27 cellular contexts compared by ENCODE assay signal in the genomic region with DNA sequence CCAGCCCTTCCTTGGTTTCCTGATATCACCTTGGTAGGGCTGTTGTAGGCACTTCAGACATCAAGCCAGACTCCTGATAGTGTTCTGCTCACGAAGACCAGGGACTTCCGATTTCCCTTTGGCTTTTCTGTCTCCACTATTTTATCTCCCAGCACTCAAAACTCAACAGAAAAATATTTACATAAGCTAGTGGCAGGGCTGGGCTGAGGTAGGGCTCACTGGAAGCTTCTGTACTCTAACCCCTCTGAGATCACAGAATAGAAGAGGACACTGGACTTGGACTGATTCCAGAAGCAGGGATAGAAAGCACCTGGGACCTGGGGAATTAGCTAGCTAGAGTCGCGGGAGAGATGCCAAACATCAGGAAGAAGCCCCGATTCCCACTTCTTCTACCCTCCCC.
"Had no signal": no experiment of that assay in that cellular context is flagged by ENCODE, and none has a peak within 500 bp of the region (broad histone marks: within the 10 kb centered on the region; RNA-seq: fewer than 3 reads in every experiment).

No MANE protein-coding gene starts in this region.

- DNase-seq: activated B cell treated with CpG ODN at 0.5 μM for 24 hours; activated CD4-positive, alpha-beta memory T cell treated with anti-CD3 and anti-CD28 coated beads for 36 hours; activated CD4-positive, alpha-beta T cell treated with anti-CD3 and anti-CD28 coated beads for 1 hour; activated CD4-positive, alpha-beta T cell treated with anti-CD3 and anti-CD28 coated beads, Interleukin-2, amount 10 ng/mL, durations not matched to agents 7 days and 5 days; activated CD8-positive, alpha-beta memory T cell treated with anti-CD3 and anti-CD28 coated beads for 24 hours; activated gamma-delta T cell; activated naive CD4-positive, alpha-beta T cell treated with anti-CD3 and anti-CD28 coated beads for 36 hours; activated T-cell treated with anti-CD3 and anti-CD28 coated beads for 4 hours; activated T-cell treated with anti-CD3 and anti-CD28 coated beads, Interleukin-2, amount 50 U/mL, for 48 hours; amygdala; MG63; MV-4-11; NCI-H1092 treated with DMSO at 0.1 percent for 48 hours; NCI-H1436 treated with DMSO at 0.1 percent for 48 hours; NCI-H187; NCI-H345; NCI-H524; NCI-H774; NK-92 treated with Interleukin-12 subunit alpha and Interleukin-12 subunit beta, amount 100 ng/mL, for 24 hours; OCI-M1; RPMI8226; T-cell; T-helper 2 cell; T1000 had no signal

- ATAC-seq: activated T-helper 17 cell treated with anti-CD3 and anti-CD28 coated beads, Interleukin-2, amount 50 U/mL, for 72 hours; Panc1; Right ventricle myocardium inferior; T-cell had no signal
